In genomic region chr14:57268161-57269067, GRCh38 we compare ENCODE assay signal across 8 cellular contexts. TPM values are rescaled to one million over a fixed set of nuclear protein-coding genes. Genes with fewer than 3 reads are reported as not detected.
DNase-seq lines count a peak whose midpoint lies in the region; ATAC-seq and TF ChIP-seq lines count a peak whose summit lies in the region.

Gene AP5M1 (plus strand): TSS chr14:57268971. CDS start chr14:57269315, 344 bp downstream.
Gene EXOC5 (minus strand): TSS chr14:57268905. CDS start chr14:57268648, 257 bp downstream.

- H3K27ac Mint-ChIP-seq in activated naive CD4-positive, alpha-beta T cell treated with anti-CD3 and anti-CD28 coated beads, Interleukin-2, amount 50 U/mL, for 72 hours = peak within 1 kb of the TSS; percentile 99

- H3K9me3 Mint-ChIP-seq in activated naive CD4-positive, alpha-beta T cell treated with anti-CD3 and anti-CD28 coated beads, Interleukin-2, amount 50 U/mL, for 72 hours = no peaks in the 10 kb centered on the region

- peak within 1 kb of the TSS; percentile 67 for H3K4me3 ChIP-seq in suprapubic skin

- peaks cover 51% of the 10 kb centered on the region for H3K4me1 ChIP-seq in suprapubic skin

- H3K27me3 ChIP-seq in suprapubic skin = no peaks in the 10 kb centered on the region

- no peak for TF ChIP-seq CTCF in GM10266 (IDR thresholded peaks at IDR 0.05; ENCODE audit: control insufficient read depth, insufficient read depth, low read depth, missing control alignments)
- peak in 1 of 2 donors; percentile 10 for TF ChIP-seq CTCF in suprapubic skin (IDR thresholded peaks at IDR 0.05)

- H3K36me3 Mint-ChIP-seq in activated naive CD4-positive, alpha-beta T cell treated with anti-CD3 and anti-CD28 coated beads, Interleukin-2, amount 50 U/mL, for 72 hours = peaks cover 9 to 31% of the 10 kb centered on the region in 2 donors

- TF ChIP-seq POLR2A in suprapubic skin (IDR thresholded peaks at IDR 0.05) = peak in 1 of 2 donors; percentile 43

- peak within 1 kb of the TSS; percentile 96 for H3K27ac ChIP-seq in suprapubic skin

- ATAC-seq in HG02610 (IDR thresholded peaks at IDR 0.05; ENCODE audit: unreplicated experiment) = peak; percentile 90
- peak; percentile 92 to 94 for ATAC-seq in activated naive CD4-positive, alpha-beta T cell treated with anti-CD3 and anti-CD28 coated beads, Interleukin-2, amount 50 U/mL, for 72 hours

- H3K9me3 ChIP-seq in suprapubic skin = no peaks in the 10 kb centered on the region

- WGBS in suprapubic skin = under 1% methylated on average over 50 of the region's 76 CpGs

- DNase-seq in GM10266 (ENCODE audit: extremely low spot score) = peak; percentile 82
- DNase-seq in NCI-H1092 treated with DMSO at 0.1 percent for 48 hours (lab: John Stamatoyannopoulos, UW) = peak; percentile 97
- peak; percentile 54 for DNase-seq in SKM-1 (lab: John Stamatoyannopoulos, UW; ENCODE audit: unreplicated experiment)
- peak; percentile 87 to 90 for DNase-seq in activated naive CD4-positive, alpha-beta T cell treated with anti-CD3 and anti-CD28 coated beads, Interleukin-2, amount 50 U/mL, for 72 hours (ENCODE audit: low spot score in 2 of 2)
- peak; percentile 93 for DNase-seq in globus pallidus (ENCODE audit: low spot score)
- peak; percentile 22 to 96 (median 87) for DNase-seq in nucleus accumbens (lab: John Stamatoyannopoulos, UW)
- peak; percentile 94 to 95 for DNase-seq in suprapubic skin (ENCODE audit: low spot score in 2 of 2)

- no peak for TF ChIP-seq EP300 in suprapubic skin (IDR thresholded peaks at IDR 0.05)

- H3K36me3 ChIP-seq in suprapubic skin = peaks cover 4% of the 10 kb centered on the region

RNA-seq across cellular contexts. Expression of gene AP5M1, which starts in this region (rescaled TPM):
- total RNA-seq in activated naive CD4-positive, alpha-beta T cell treated with anti-CD3 and anti-CD28 coated beads, Interleukin-2, amount 50 U/mL, for 72 hours = 10 to 100 TPM; 24.7 to 30.9 TPM
- 10 to 100 TPM; 22.7 to 30.6 (median 29.2) TPM for total RNA-seq in suprapubic skin

RNA-seq across cellular contexts. Expression of gene EXOC5, which starts in this region (rescaled TPM):
- 10 to 100 TPM; 71.2 to 80.4 TPM for total RNA-seq in activated naive CD4-positive, alpha-beta T cell treated with anti-CD3 and anti-CD28 coated beads, Interleukin-2, amount 50 U/mL, for 72 hours
- total RNA-seq in suprapubic skin = 10 to 100 TPM; 21.8 to 29.8 (median 28.8) TPM

Comparison
In these comparisons a context has a peak if more than half of its experiments do, and no peak if none do; other contexts are left out.
1. Peak in every context shown above with its lines: DNase-seq, ATAC-seq, H3K4me3 ChIP-seq and H3K27ac ChIP-seq.